In the genomic region with DNA sequence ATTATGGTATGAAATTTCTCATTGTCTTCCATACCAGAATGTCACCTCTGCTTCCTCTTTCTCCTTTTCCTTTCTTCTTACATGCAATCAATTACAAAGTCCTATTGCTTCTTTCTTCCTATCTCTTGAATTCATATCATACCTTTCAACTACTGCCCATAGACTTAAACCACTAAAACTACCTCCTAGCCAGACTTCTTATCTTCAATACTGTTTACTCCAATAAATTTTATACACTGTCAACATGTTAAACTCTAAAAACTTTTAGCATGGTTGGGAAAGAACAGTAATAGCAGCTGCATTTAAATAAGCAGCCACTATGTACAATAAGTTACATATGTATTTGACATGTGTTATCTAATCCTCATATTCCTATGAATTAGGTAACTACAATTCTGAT, we compare ENCODE assay signal across 31 cellular contexts. TPM values are rescaled to one million over a fixed set of nuclear protein-coding genes. Genes with fewer than 3 reads are reported as not detected.
"Had no signal": no experiment of that assay in that cellular context is flagged by ENCODE, and none has a peak within 500 bp of the region (broad histone marks: within the 10 kb centered on the region; RNA-seq: fewer than 3 reads in every experiment).

No MANE protein-coding gene starts in this region.

- H3K79me2 ChIP-seq: hepatocyte had no signal

- H3K4me2 ChIP-seq: hepatocyte had no signal

- ATAC-seq: activated CD4-positive, alpha-beta T cell treated with anti-CD3 and anti-CD28 coated beads for 36 hours; activated CD8-positive, alpha-beta T cell treated with anti-CD3 and anti-CD28 coated beads, Interleukin-2, amount 10 ng/mL, durations not matched to agents 7 days and 5 days; activated naive CD8-positive, alpha-beta T cell treated with anti-CD3 and anti-CD28 coated beads, Interleukin-2, amount 50 U/mL, for 24 hours; activated T-cell treated with anti-CD3 and anti-CD28 coated beads, Interleukin-2, amount 50 U/mL, for 4 hours; esophagus mucosa; foreskin keratinocyte; gastroesophageal sphincter; heart right ventricle had no signal

- H3K27ac ChIP-seq: adrenal gland, ascending aorta, breast epithelium, cardiac muscle cell, coronary artery, dorsolateral prefrontal cortex, foreskin keratinocyte, gastroesophageal sphincter, heart right ventricle, hepatocyte had no signal

- H3K4me3 Mint-ChIP-seq: activated CD4-positive, alpha-beta memory T cell treated with anti-CD3 and anti-CD28 coated beads for 36 hours; activated CD4-positive, alpha-beta T cell treated with anti-CD3 and anti-CD28 coated beads for 36 hours; activated CD4-positive, alpha-beta T cell treated with anti-CD3 and anti-CD28 coated beads, Interleukin-2, amount 10 ng/mL, durations not matched to agents 24 days and 14 days; activated CD8-positive, alpha-beta T cell treated with anti-CD3 and anti-CD28 coated beads, Interleukin-2, amount 10 ng/mL, durations not matched to agents 7 days and 5 days; activated naive CD4-positive, alpha-beta T cell treated with anti-CD3 and anti-CD28 coated beads for 36 hours; activated naive CD4-positive, alpha-beta T cell treated with anti-CD3 and anti-CD28 coated beads, Interleukin-2, amount 50 U/mL, for 24 hours; activated naive CD8-positive, alpha-beta T cell treated with anti-CD3 and anti-CD28 coated beads for 36 hours; activated naive CD8-positive, alpha-beta T cell treated with anti-CD3 and anti-CD28 coated beads, Interleukin-2, amount 50 U/mL, for 24 hours; activated T-cell treated with anti-CD3 and anti-CD28 coated beads, Interleukin-2, amount 50 U/mL, for 4 hours; brain; dendritic cell treated with granulocyte-macrophage colony-stimulating factor and Interleukin-4, amounts not matched to agents 40 ng/mL and 50 ng/mL, for 4 days; endodermal cell had no signal

- DNase-seq: activated CD4-positive, alpha-beta memory T cell treated with anti-CD3 and anti-CD28 coated beads for 36 hours; activated CD4-positive, alpha-beta T cell treated with anti-CD3 and anti-CD28 coated beads for 36 hours; activated CD4-positive, alpha-beta T cell treated with anti-CD3 and anti-CD28 coated beads, Interleukin-2, amount 10 ng/mL, durations not matched to agents 24 days and 14 days; activated CD4-positive, CD25-positive, alpha-beta regulatory T cell; activated CD4-positive, CD25-positive, alpha-beta regulatory T cell treated with anti-CD3 and anti-CD28 coated beads, Interleukin-2, amount 50 U/mL, for 72 hours; activated CD8-positive, alpha-beta T cell treated with anti-CD3 and anti-CD28 coated beads, Interleukin-2, amount 10 ng/mL, durations not matched to agents 7 days and 5 days; activated effector memory CD4-positive, alpha-beta T cell treated with anti-CD3 and anti-CD28 coated beads, Interleukin-2, amount 50 U/mL, for 16 hours; activated naive CD4-positive, alpha-beta T cell treated with anti-CD3 and anti-CD28 coated beads for 36 hours; activated naive CD8-positive, alpha-beta T cell treated with anti-CD3 and anti-CD28 coated beads for 36 hours; activated naive CD8-positive, alpha-beta T cell treated with anti-CD3 and anti-CD28 coated beads, Interleukin-2, amount 50 U/mL, for 24 hours; activated T-cell treated with anti-CD3 and anti-CD28 coated beads, Interleukin-2, amount 50 U/mL, for 4 hours; central memory CD4-positive, alpha-beta T cell; dorsolateral prefrontal cortex; effector memory CD4-positive, alpha-beta T cell; endodermal cell; foreskin keratinocyte; heart right ventricle; T-helper 1 cell; T-helper 2 cell had no signal

- H3K27ac Mint-ChIP-seq: activated CD4-positive, alpha-beta memory T cell treated with anti-CD3 and anti-CD28 coated beads for 36 hours; activated CD4-positive, alpha-beta T cell treated with anti-CD3 and anti-CD28 coated beads for 36 hours; activated CD4-positive, alpha-beta T cell treated with anti-CD3 and anti-CD28 coated beads, Interleukin-2, amount 10 ng/mL, durations not matched to agents 24 days and 14 days; activated CD8-positive, alpha-beta T cell treated with anti-CD3 and anti-CD28 coated beads, Interleukin-2, amount 10 ng/mL, durations not matched to agents 7 days and 5 days; activated naive CD4-positive, alpha-beta T cell treated with anti-CD3 and anti-CD28 coated beads for 36 hours; activated naive CD4-positive, alpha-beta T cell treated with anti-CD3 and anti-CD28 coated beads, Interleukin-2, amount 50 U/mL, for 24 hours; activated naive CD8-positive, alpha-beta T cell treated with anti-CD3 and anti-CD28 coated beads for 36 hours; activated naive CD8-positive, alpha-beta T cell treated with anti-CD3 and anti-CD28 coated beads, Interleukin-2, amount 50 U/mL, for 24 hours; activated T-helper 2 cell treated with anti-CD3 and anti-CD28 coated beads, Interferon-gamma antibody, Interleukin-2, Interleukin-4, amounts not matched to agents 10 μg/mL and 5 μg/mL and 100 μg/mL, durations not matched to agents 14 hours and 24 hours and 36 hours; brain; dendritic cell treated with granulocyte-macrophage colony-stimulating factor and Interleukin-4, amounts not matched to agents 40 ng/mL and 50 ng/mL, for 4 days; endodermal cell had no signal

- H3K9me3 ChIP-seq: adrenal gland, ascending aorta, breast epithelium, gastroesophageal sphincter, heart right ventricle had no signal

- H3K27me3 ChIP-seq: adrenal gland, ascending aorta, breast epithelium, cardiac muscle cell, dorsolateral prefrontal cortex, foreskin keratinocyte, gastroesophageal sphincter, heart right ventricle, hepatocyte had no signal

- H3K4me1 Mint-ChIP-seq: activated CD4-positive, alpha-beta T cell treated with anti-CD3 and anti-CD28 coated beads for 36 hours; activated CD4-positive, alpha-beta T cell treated with anti-CD3 and anti-CD28 coated beads, Interleukin-2, amount 10 ng/mL, durations not matched to agents 24 days and 14 days; activated naive CD4-positive, alpha-beta T cell treated with anti-CD3 and anti-CD28 coated beads, Interleukin-2, amount 50 U/mL, for 24 hours; activated naive CD8-positive, alpha-beta T cell treated with anti-CD3 and anti-CD28 coated beads for 36 hours; activated naive CD8-positive, alpha-beta T cell treated with anti-CD3 and anti-CD28 coated beads, Interleukin-2, amount 50 U/mL, for 24 hours; brain; endodermal cell had no signal

- H3K4me3 ChIP-seq: adrenal gland, ascending aorta, breast epithelium, cardiac muscle cell, coronary artery, dorsolateral prefrontal cortex, gastroesophageal sphincter, heart right ventricle, hepatocyte had no signal

- H3K9me3 Mint-ChIP-seq: activated CD4-positive, alpha-beta memory T cell treated with anti-CD3 and anti-CD28 coated beads for 36 hours; activated CD4-positive, alpha-beta T cell treated with anti-CD3 and anti-CD28 coated beads, Interleukin-2, amount 10 ng/mL, durations not matched to agents 24 days and 14 days; activated naive CD4-positive, alpha-beta T cell treated with anti-CD3 and anti-CD28 coated beads for 36 hours; activated naive CD4-positive, alpha-beta T cell treated with anti-CD3 and anti-CD28 coated beads, Interleukin-2, amount 50 U/mL, for 24 hours; activated naive CD8-positive, alpha-beta T cell treated with anti-CD3 and anti-CD28 coated beads for 36 hours; activated naive CD8-positive, alpha-beta T cell treated with anti-CD3 and anti-CD28 coated beads, Interleukin-2, amount 50 U/mL, for 24 hours; activated T-cell treated with anti-CD3 and anti-CD28 coated beads, Interleukin-2, amount 50 U/mL, for 4 hours; activated T-helper 2 cell treated with anti-CD3 and anti-CD28 coated beads, Interferon-gamma antibody, Interleukin-2, Interleukin-4, amounts not matched to agents 10 μg/mL and 5 μg/mL and 100 μg/mL, durations not matched to agents 14 hours and 24 hours and 36 hours; brain; dendritic cell treated with granulocyte-macrophage colony-stimulating factor and Interleukin-4, amounts not matched to agents 40 ng/mL and 50 ng/mL, for 4 days; endodermal cell had no signal

- H2AFZ ChIP-seq: hepatocyte had no signal

- H3K4me1 ChIP-seq: adrenal gland, ascending aorta, breast epithelium, foreskin keratinocyte, gastroesophageal sphincter, heart right ventricle had no signal

- H3K27me3 Mint-ChIP-seq: activated CD4-positive, alpha-beta memory T cell treated with anti-CD3 and anti-CD28 coated beads for 36 hours; activated CD4-positive, alpha-beta T cell treated with anti-CD3 and anti-CD28 coated beads for 36 hours; activated CD4-positive, alpha-beta T cell treated with anti-CD3 and anti-CD28 coated beads, Interleukin-2, amount 10 ng/mL, durations not matched to agents 24 days and 14 days; activated naive CD4-positive, alpha-beta T cell treated with anti-CD3 and anti-CD28 coated beads, Interleukin-2, amount 50 U/mL, for 24 hours; activated naive CD8-positive, alpha-beta T cell treated with anti-CD3 and anti-CD28 coated beads for 36 hours; activated naive CD8-positive, alpha-beta T cell treated with anti-CD3 and anti-CD28 coated beads, Interleukin-2, amount 50 U/mL, for 24 hours; brain; dendritic cell treated with granulocyte-macrophage colony-stimulating factor and Interleukin-4, amounts not matched to agents 40 ng/mL and 50 ng/mL, for 4 days had no signal

- H3K36me3 ChIP-seq: breast epithelium had no signal

RNA-seq across cellular contexts. Expression of gene INA, which starts 39.1 kb away (rescaled TPM):
- total RNA-seq: ascending aorta, breast epithelium, heart right ventricle had no signal
- polyA plus RNA-seq: hepatocyte had no signal
